In genomic region chr3:116179091-116179490, GRCh38 we compare ENCODE assay signal across 20 cellular contexts.
DNase-seq lines count a peak whose midpoint lies in the region; ATAC-seq and TF ChIP-seq lines count a peak whose summit lies in the region.
"Had no signal": no experiment of that assay in that cellular context is flagged by ENCODE, and none has a peak within 500 bp of the region (broad histone marks: within the 10 kb centered on the region; RNA-seq: fewer than 3 reads in every experiment).

No MANE protein-coding gene starts in this region.

- H3K9me3 ChIP-seq in MM.1S (replicated peaks; ENCODE audit: insufficient read depth, low read length) (no peaks in the 10 kb centered on the region), right atrium auricular region (no peaks in the 10 kb centered on the region), gastrocnemius medialis (no peaks in the 10 kb centered on the region)
- H3K9me3 ChIP-seq: neutrophil, sigmoid colon, tibial nerve had no signal

- intact Hi-C loops in gastrocnemius medialis (cut with DNase I; ENCODE audit: low total_unique reads) = no loop called here

- DNase-seq in SIG-M5 treated with dmso at 0.1 percent for 504 hours (lab: John Stamatoyannopoulos, UW; ENCODE audit: unreplicated experiment) (peak; percentile 11), SIG-M5 (lab: John Stamatoyannopoulos, UW) (no peak), SK-MEL-5 (ENCODE audit: low read depth, low spot score) (peak; percentile 31), fibroblast of the aortic adventitia (ENCODE audit: low read depth) (peak; percentile 10), MM.1S (no peak), right atrium auricular region (ENCODE audit: low spot score) (no peak), gastrocnemius medialis (no peak)
- DNase-seq: 8988T; activated CD4-positive, alpha-beta T cell treated with anti-CD3 and anti-CD28 coated beads for 1 hour; activated CD8-positive, alpha-beta memory T cell treated with anti-CD3 and anti-CD28 coated beads, Interleukin-2, amount 50 U/mL, for 4 hours; activated naive CD4-positive, alpha-beta T cell treated with anti-CD3 and anti-CD28 coated beads for 36 hours; COR-L47; NCI-H1092 treated with DMSO at 0.1 percent for 48 hours; NCI-H2171; Right ventricle myocardium superior; sigmoid colon; stimulated activated CD4-positive, alpha-beta T cell treated with anti-CD3 and anti-CD28 coated beads, Interleukin-4, amount 100 ng/mL, for 4 hours had no signal

- no peak for TF ChIP-seq CTCF in fibroblast of the aortic adventitia (IDR thresholded peaks at IDR 0.05; ENCODE audit: insufficient read depth, low read length)
- no peak for TF ChIP-seq CTCF in MM.1S (IDR thresholded peaks at IDR 0.05; ENCODE audit: low read length)
- TF ChIP-seq CTCF in right atrium auricular region (IDR thresholded peaks at IDR 0.05) = no peak
- TF ChIP-seq CTCF in gastrocnemius medialis (IDR thresholded peaks at IDR 0.05 in 4 of 5, conservative IDR thresholded peaks at IDR 0.05 in 1 of 5) = no peak

- H3K9ac ChIP-seq in MM.1S (ENCODE audit: low read length) = no peak overlapping the region

- H3K27ac ChIP-seq in MM.1S (ENCODE audit: low read length) (no peak overlapping the region), right atrium auricular region (no peak overlapping the region), gastrocnemius medialis (no peak overlapping the region)
- H3K27ac ChIP-seq: neutrophil, sigmoid colon had no signal

- no peak for TF ChIP-seq POLR2A in gastrocnemius medialis (IDR thresholded peaks at IDR 0.05)

- H3K4me3 ChIP-seq in fibroblast of the aortic adventitia (ENCODE audit: low read depth, low read length) (no peak overlapping the region), MM.1S (ENCODE audit: low read length) (no peak overlapping the region), right atrium auricular region (no peak overlapping the region), gastrocnemius medialis (no peak overlapping the region)
- H3K4me3 ChIP-seq: sigmoid colon, tibial nerve had no signal

- H2AFZ ChIP-seq in MM.1S (ENCODE audit: low read length) = no peak overlapping the region

- H3K27me3 ChIP-seq in MM.1S (replicated peaks; ENCODE audit: insufficient read depth, low read length) (no peaks in the 10 kb centered on the region), right atrium auricular region (no peaks in the 10 kb centered on the region), gastrocnemius medialis (no peaks in the 10 kb centered on the region)
- H3K27me3 ChIP-seq: neutrophil, sigmoid colon, tibial nerve had no signal

- H3K36me3 ChIP-seq in MM.1S (replicated peaks; ENCODE audit: insufficient read depth, low read length) (no peaks in the 10 kb centered on the region), right atrium auricular region (no peaks in the 10 kb centered on the region), gastrocnemius medialis (no peaks in the 10 kb centered on the region)
- H3K36me3 ChIP-seq: neutrophil, sigmoid colon, tibial nerve had no signal

- no peak overlapping the region for H3K4me2 ChIP-seq in MM.1S (ENCODE audit: low read depth, low read length)

- H3F3A ChIP-seq in MM.1S (ENCODE audit: insufficient read depth, low read length) = no peaks in the 10 kb centered on the region

- H3K4me1 ChIP-seq in MM.1S (ENCODE audit: low read length) (no peaks in the 10 kb centered on the region), right atrium auricular region (no peaks in the 10 kb centered on the region), gastrocnemius medialis (no peaks in the 10 kb centered on the region)

- no peaks in the 10 kb centered on the region for H4K20me1 ChIP-seq in MM.1S (ENCODE audit: insufficient read depth, low read length)

- H3K79me2 ChIP-seq in MM.1S (ENCODE audit: low read length) = no peaks in the 10 kb centered on the region

- in situ Hi-C loops in SK-MEL-5 (cut with HindIII; ENCODE audit: low pct_unique_long_range_greater_than_20kb, low sequenced_read_pairs) = no loop called here
- in situ Hi-C loops in gastrocnemius medialis (cut with MboI; ENCODE audit: low sequenced_read_pairs in 4 of 4) = no loop called here

- no peaks in the 10 kb centered on the region for H3K9me2 ChIP-seq in MM.1S (replicated peaks; ENCODE audit: insufficient read depth, low read length)

- ATAC-seq in GM19467 (IDR thresholded peaks at IDR 0.05; ENCODE audit: unreplicated experiment) = no peak
- no peak for ATAC-seq in gastrocnemius medialis

Comparison
In these comparisons a context has a peak if more than half of its experiments do, and no peak if none do; other contexts are left out.
1. DNase-seq: peak in SIG-M5 treated with dmso at 0.1 percent for 504 hours (single experiment), SK-MEL-5 (single experiment) and fibroblast of the aortic adventitia (single experiment); none in SIG-M5 (single experiment), MM.1S (single experiment), right atrium auricular region (single experiment) and gastrocnemius medialis (0 of 2).